In genomic region chr12:130762319-130762675, GRCh38 we compare ENCODE assay signal across 13 cellular contexts. TPM values are rescaled to one million over a fixed set of nuclear protein-coding genes. Genes with fewer than 3 reads are reported as not detected.
A peak's percentile ranks its signal among the peaks of the same experiment; 100 is the strongest.
DNase-seq lines count a peak whose midpoint lies in the region; ATAC-seq and TF ChIP-seq lines count a peak whose summit lies in the region.
"Had no signal": no experiment of that assay in that cellular context is flagged by ENCODE, and none has a peak within 500 bp of the region (broad histone marks: within the 10 kb centered on the region; RNA-seq: fewer than 3 reads in every experiment).

No MANE protein-coding gene starts in this region.

- no peaks in the 10 kb centered on the region for H3K4me1 ChIP-seq in GM23338 (ENCODE audit: insufficient read depth)
- H3K4me1 ChIP-seq: left lung had no signal

- H4K20me1 ChIP-seq in GM23338 (replicated peaks; ENCODE audit: insufficient read depth) = no peaks in the 10 kb centered on the region

- no peak overlapping the region for H3K27ac Mint-ChIP-seq in GM23338
- no peak overlapping the region for H3K27ac Mint-ChIP-seq in activated T-helper 17 cell treated with anti-CD3 and anti-CD28 coated beads, Interleukin-2, amount 50 U/mL, for 72 hours
- H3K27ac Mint-ChIP-seq in stimulated activated effector memory CD8-positive, alpha-beta T cell treated with anti-CD3 and anti-CD28 coated beads, Interleukin-12 subunit alpha, Interleukin-12 subunit beta, amount 100 ng/mL, for 72 hours = no peak overlapping the region

- no peak overlapping the region for H3K4me2 ChIP-seq in GM23338

- H3K4me3 Mint-ChIP-seq in GM23338 = no peak overlapping the region
- H3K4me3 Mint-ChIP-seq in activated T-helper 17 cell treated with anti-CD3 and anti-CD28 coated beads, Interleukin-2, amount 50 U/mL, for 72 hours = peak overlapping the region; percentile 51
- H3K4me3 Mint-ChIP-seq in stimulated activated effector memory CD8-positive, alpha-beta T cell treated with anti-CD3 and anti-CD28 coated beads, Interleukin-12 subunit alpha, Interleukin-12 subunit beta, amount 100 ng/mL, for 72 hours = peak overlapping the region; percentile 27

- H3K27me3 ChIP-seq in GM23338 (ENCODE audit: insufficient read depth) = no peaks in the 10 kb centered on the region
- H3K27me3 ChIP-seq in WERI-Rb-1 (ENCODE audit: insufficient read depth, low read depth, severe bottlenecking) = no peaks in the 10 kb centered on the region

- H3K27ac ChIP-seq in GM23338 (ENCODE audit: low read depth) = no peak overlapping the region
- H3K27ac ChIP-seq in WERI-Rb-1 = no peak overlapping the region
- H3K27ac ChIP-seq: left lung, thoracic aorta had no signal

- peak; percentile 29 for ATAC-seq in GM23338
- ATAC-seq in activated T-helper 17 cell treated with anti-CD3 and anti-CD28 coated beads, Interleukin-2, amount 50 U/mL, for 72 hours (replicated peaks) = no peak
- ATAC-seq in stimulated activated effector memory CD8-positive, alpha-beta T cell treated with anti-CD3 and anti-CD28 coated beads, Interleukin-12 subunit alpha, Interleukin-12 subunit beta, amount 100 ng/mL, for 72 hours = no peak

- no peaks in the 10 kb centered on the region for H3K27me3 Mint-ChIP-seq in GM23338 (ENCODE audit: insufficient read depth, low read depth, poor library complexity)
- H3K27me3 Mint-ChIP-seq in activated T-helper 17 cell treated with anti-CD3 and anti-CD28 coated beads, Interleukin-2, amount 50 U/mL, for 72 hours = no peaks in the 10 kb centered on the region

- H3K4me1 Mint-ChIP-seq in GM23338 = no peaks in the 10 kb centered on the region
- no peaks in the 10 kb centered on the region for H3K4me1 Mint-ChIP-seq in activated T-helper 17 cell treated with anti-CD3 and anti-CD28 coated beads, Interleukin-2, amount 50 U/mL, for 72 hours
- H3K4me1 Mint-ChIP-seq in stimulated activated effector memory CD8-positive, alpha-beta T cell treated with anti-CD3 and anti-CD28 coated beads, Interleukin-12 subunit alpha, Interleukin-12 subunit beta, amount 100 ng/mL, for 72 hours = peaks cover 16% of the 10 kb centered on the region

- H3K9me2 ChIP-seq in GM23338 (ENCODE audit: insufficient read depth) = peaks cover 18% of the 10 kb centered on the region

- H3F3A ChIP-seq in GM23338 (replicated peaks; ENCODE audit: low read depth) = peaks cover 16% of the 10 kb centered on the region

- no peak for TF ChIP-seq CTCF in GM23338 (conservative IDR thresholded peaks at IDR 0.05; ENCODE audit: low read depth in 2 of 2)
- no peak for TF ChIP-seq CTCF in WERI-Rb-1 (IDR thresholded peaks at IDR 0.05; ENCODE audit: low read depth, low read length)

- H3K9me3 ChIP-seq in WERI-Rb-1 (ENCODE audit: severe bottlenecking) = peaks cover 16% of the 10 kb centered on the region
- H3K9me3 ChIP-seq: thoracic aorta had no signal

- DNase-seq in activated effector memory CD4-positive, alpha-beta T cell treated with anti-CD3 and anti-CD28 coated beads, Interleukin-2, amount 50 U/mL, for 16 hours = peak; percentile 53
- DNase-seq in activated effector memory CD4-positive, alpha-beta T cell treated with Interleukin-2 at 50 U/mL for 16 hours = no peak
- DNase-seq in GM23338 (ENCODE audit: low spot score) (no peak), NOMO-1 treated with dmso at 0.1 percent for 144 hours (lab: John Stamatoyannopoulos, UW; ENCODE audit: unreplicated experiment) (no peak), WERI-Rb-1 (no peak)
- DNase-seq in stimulated activated effector memory CD8-positive, alpha-beta T cell treated with anti-CD3 and anti-CD28 coated beads, Interleukin-12 subunit alpha, Interleukin-12 subunit beta, amount 100 ng/mL, for 72 hours (ENCODE audit: low spot score in 2 of 2) = no peak
- DNase-seq: left lung; NCI-H187 treated with DMSO at 0.1 percent for 48 hours; NCI-H446 treated with DMSO at 0.1 percent for 48 hours; NK-92 treated with Interleukin-12 subunit alpha and Interleukin-12 subunit beta, amount 100 ng/mL, for 24 hours had no signal

- no peaks in the 10 kb centered on the region for H3K79me2 ChIP-seq in GM23338 (replicated peaks; ENCODE audit: insufficient read depth)

- H2AFZ ChIP-seq in GM23338 = no peak overlapping the region

- H3K36me3 ChIP-seq in GM23338 (ENCODE audit: insufficient read depth) (peaks cover 3% of the 10 kb centered on the region; the same call in 1 of the 2 replicates), WERI-Rb-1 (no peaks in the 10 kb centered on the region)
- H3K36me3 ChIP-seq: left lung, thoracic aorta had no signal

- H3K4me3 ChIP-seq in GM23338 (no peak overlapping the region), WERI-Rb-1 (ENCODE audit: low read depth, low read length) (no peak overlapping the region)
- H3K4me3 ChIP-seq: left lung, thoracic aorta had no signal

- H3K9me3 Mint-ChIP-seq in GM23338 = peaks cover 3% of the 10 kb centered on the region; the same call in 1 of the 3 replicates
- H3K9me3 Mint-ChIP-seq in activated T-helper 17 cell treated with anti-CD3 and anti-CD28 coated beads, Interleukin-2, amount 50 U/mL, for 72 hours = no peaks in the 10 kb centered on the region
- no peaks in the 10 kb centered on the region for H3K9me3 Mint-ChIP-seq in stimulated activated effector memory CD8-positive, alpha-beta T cell treated with anti-CD3 and anti-CD28 coated beads, Interleukin-12 subunit alpha, Interleukin-12 subunit beta, amount 100 ng/mL, for 72 hours

- H3K36me3 Mint-ChIP-seq in GM23338 (ENCODE audit: low read depth) = no peaks in the 10 kb centered on the region
- no peaks in the 10 kb centered on the region for H3K36me3 Mint-ChIP-seq in activated T-helper 17 cell treated with anti-CD3 and anti-CD28 coated beads, Interleukin-2, amount 50 U/mL, for 72 hours (ENCODE audit: low read depth)
- no peaks in the 10 kb centered on the region for H3K36me3 Mint-ChIP-seq in stimulated activated effector memory CD8-positive, alpha-beta T cell treated with anti-CD3 and anti-CD28 coated beads, Interleukin-12 subunit alpha, Interleukin-12 subunit beta, amount 100 ng/mL, for 72 hours

TF ChIP-seq in GM23338, 12 proteins besides CTCF, POLR2A, EP300 and RAD21 (continues in another document):
- TF ChIP-seq JUNB (IDR thresholded peaks at IDR 0.05; ENCODE audit: unreplicated experiment) (no peak), ETS1 (IDR thresholded peaks at IDR 0.05) (no peak), ZNF114 (CRISPR knock-in tag; IDR thresholded peaks at IDR 0.05) (no peak)

RNA-seq across cellular contexts. Expression of gene RIMBP2, which starts 46.2 kb away (rescaled TPM):
- 0.31 TPM in 1 of 2 replicates, not detected in the other for total RNA-seq in GM23338 (2014; rRNA removed; shearing (Covaris generic))
- polyA plus RNA-seq in GM23338 (2016; fragmentation: Nextera tagmentation; extraction: Ambion mirVana) = 0.09 and 0.37 TPM in 2 replicates
- under 1 TPM in 1 of 2 donors, not detected in 1; 0.29 TPM for total RNA-seq in activated T-helper 17 cell treated with anti-CD3 and anti-CD28 coated beads, Interleukin-2, amount 50 U/mL, for 72 hours
- total RNA-seq: Caco-2 had no signal
